ENCODE assay signal across 8 cellular contexts in genomic region chr4:2962614-2963184, GRCh38. TPM values are rescaled to one million over a fixed set of nuclear protein-coding genes. Genes with fewer than 3 reads are reported as not detected.
A peak's percentile ranks its signal among the peaks of the same experiment; 100 is the strongest.
DNase-seq lines count a peak whose midpoint lies in the region; ATAC-seq, FAIRE-seq and TF ChIP-seq lines count a peak whose summit lies in the region.

No MANE protein-coding gene starts in this region.

- dilution Hi-C loops in endothelial cell of umbilical vein (cut with MboI; ENCODE audit: extremely low pct_ligation_motif_present, low sequenced_read_pairs): no loop called here

- intact Hi-C loops in endothelial cell of umbilical vein (cut with micrococcal nuclease): loop anchor here (5.0 to 10.0 kb wide), 2 partner anchors 75 to 548 kb away; partner anchors contain the start of genes CFAP99 and ZFYVE28

- H4K20me1 ChIP-seq in SU-DHL-6 (ENCODE audit: low read depth, low read length) (peaks cover 6% of the 10 kb centered on the region; the same call in 1 of the 2 replicates), endothelial cell of umbilical vein (replicated peaks; ENCODE audit: control insufficient read depth, extremely low read depth, insufficient read depth, low read length) (peaks cover 2% of the 10 kb centered on the region)

- DNase-seq in DMS53 (lab: John Stamatoyannopoulos, UW): peak; percentile 87
- peak; percentile 71 for DNase-seq in endothelial cell of umbilical vein (ENCODE audit: low read depth, low spot score)
- DNase-seq in foreskin melanocyte: no peak

- H3K27ac ChIP-seq in SU-DHL-6 (ENCODE audit: low read depth, low read length) (peak overlapping the region; percentile 72), endothelial cell of umbilical vein (ENCODE audit: insufficient read depth, low read depth, low read length) (peak overlapping the region; percentile 64), mucosa of rectum (ENCODE audit: low read depth in 2 of 2, low read length in 2 of 2) (peak overlapping the region; percentile 78 to 89)

- H3K4me1 ChIP-seq in endothelial cell of umbilical vein (ENCODE audit: control insufficient read depth, extremely low read depth, insufficient read depth, low read length) (peaks cover 33% of the 10 kb centered on the region), mucosa of rectum (ENCODE audit: control insufficient read depth in 2 of 2, insufficient read depth in 2 of 2, low read length in 2 of 2) (peaks cover 15 to 17% of the 10 kb centered on the region in 2 donors)

- no peak for TF ChIP-seq CTCF in SU-DHL-6 (IDR thresholded peaks at IDR 0.05; ENCODE audit: insufficient read depth, low read length, poor library complexity, severe bottlenecking)
- TF ChIP-seq CTCF in endothelial cell of umbilical vein (IDR thresholded peaks at IDR 0.05; ENCODE audit: extremely low read depth in 1 of 2, insufficient read depth in 1 of 2, low read depth in 1 of 2, low read length in 2 of 2): no peak

- H3K4me3 ChIP-seq in SU-DHL-6 (ENCODE audit: insufficient read depth, low read length, poor library complexity, severe bottlenecking) (peak overlapping the region; percentile 90), endothelial cell of umbilical vein (replicated peaks in 1 of 3; ENCODE audit: insufficient read depth in 1 of 3, low read depth in 1 of 3, low read length in 3 of 3) (peak overlapping the region; percentile 25 to 73 (median 70)), mucosa of rectum (ENCODE audit: low read length in 2 of 2) (peak overlapping the region; percentile 86 to 95)

- POLR2A ChIA-PET in endothelial cell of umbilical vein (lab: Charles Lee): interaction anchor here (0.7 to 1.1 kb wide), 2 partner anchors 16 to 199 kb away, joined by 3 to 4 read pairs; no protein-coding TSS in a partner anchor

- no peak for FAIRE-seq in endothelial cell of umbilical vein (lab: Jason Lieb, UNC)

- ATAC-seq in GM19395 (IDR thresholded peaks at IDR 0.05; ENCODE audit: unreplicated experiment) (peak; percentile 37), HG03442 (IDR thresholded peaks at IDR 0.05; ENCODE audit: unreplicated experiment) (peak; percentile 19), HG03469 (IDR thresholded peaks at IDR 0.05; ENCODE audit: unreplicated experiment) (no peak)

- H3K79me2 ChIP-seq in SU-DHL-6 (ENCODE audit: insufficient read depth, low read length) (peaks cover 55% of the 10 kb centered on the region), endothelial cell of umbilical vein (ENCODE audit: control insufficient read depth, insufficient read depth, low read length) (peaks cover 49% of the 10 kb centered on the region)

- peaks cover 4% of the 10 kb centered on the region; the same call in 1 of the 2 replicates for H3K36me3 ChIP-seq in SU-DHL-6 (ENCODE audit: low read length)
- peaks cover 0 to 3% of the 10 kb centered on the region in 2 experiments for H3K36me3 ChIP-seq in endothelial cell of umbilical vein (ENCODE audit: control insufficient read depth in 2 of 2, extremely low read depth in 1 of 2, insufficient read depth in 2 of 2, low read length in 2 of 2)
- H3K36me3 ChIP-seq in mucosa of rectum (ENCODE audit: control insufficient read depth in 2 of 2, insufficient read depth in 2 of 2, low read length in 2 of 2): peaks cover 4 to 6% of the 10 kb centered on the region in 2 donors

- CTCF ChIA-PET in endothelial cell of umbilical vein (lab: Charles Lee): interaction anchor here (0.7 to 5.2 kb wide), 10 partner anchors 9 to 199 kb away, joined by 3 to 28 read pairs (median 6); no protein-coding TSS in a partner anchor

- no peaks in the 10 kb centered on the region for H3K9me3 ChIP-seq in SU-DHL-6 (ENCODE audit: insufficient read depth, low read length)
- no peaks in the 10 kb centered on the region for H3K9me3 ChIP-seq in endothelial cell of umbilical vein (replicated peaks; ENCODE audit: control insufficient read depth, insufficient read depth, low read length)
- H3K9me3 ChIP-seq in mucosa of rectum (ENCODE audit: control insufficient read depth in 2 of 2, low read length in 2 of 2): no peaks in the 10 kb centered on the region

- H3K9me2 ChIP-seq in SU-DHL-6 (replicated peaks; ENCODE audit: insufficient read depth, low read length): no peaks in the 10 kb centered on the region

- no peaks in the 10 kb centered on the region for H3K9me1 ChIP-seq in endothelial cell of umbilical vein (replicated peaks; ENCODE audit: control insufficient read depth, extremely low read depth, insufficient read depth, low read length)

- H3K9ac ChIP-seq in SU-DHL-6 (ENCODE audit: low read length): peak overlapping the region; percentile 90
- peak overlapping the region; percentile 85 for H3K9ac ChIP-seq in endothelial cell of umbilical vein (replicated peaks; ENCODE audit: extremely low read depth, insufficient read depth, low read length)
- H3K9ac ChIP-seq in mucosa of rectum (ENCODE audit: low read depth in 1 of 2, low read length in 2 of 2): peak overlapping the region; percentile 77 to 79

- H3F3A ChIP-seq in SU-DHL-6 (ENCODE audit: insufficient read depth): peaks cover 20% of the 10 kb centered on the region

- H2AFZ ChIP-seq in SU-DHL-6 (ENCODE audit: low read depth, low read length, severe bottlenecking): peak overlapping the region; percentile 57
- H2AFZ ChIP-seq in endothelial cell of umbilical vein (ENCODE audit: low read depth, low read length): peak overlapping the region; percentile 47

- BruUV-seq in endothelial cell of umbilical vein (replicated peaks; lab: Mats Ljungman, UMichigan): TSS peak; percentile 44

- H3K27me3 ChIP-seq in SU-DHL-6 (ENCODE audit: low read length): no peaks in the 10 kb centered on the region
- no peaks in the 10 kb centered on the region for H3K27me3 ChIP-seq in endothelial cell of umbilical vein (ENCODE audit: control insufficient read depth in 2 of 2, insufficient read depth in 2 of 2, low read length in 2 of 2)
- no peaks in the 10 kb centered on the region for H3K27me3 ChIP-seq in mucosa of rectum (ENCODE audit: control insufficient read depth in 2 of 2, insufficient read depth in 2 of 2, low read length in 2 of 2)

- H3K4me2 ChIP-seq in SU-DHL-6 (ENCODE audit: low read depth, low read length, poor library complexity, severe bottlenecking): peak overlapping the region; percentile 81
- peak overlapping the region; percentile 89 for H3K4me2 ChIP-seq in endothelial cell of umbilical vein (ENCODE audit: insufficient read depth, low read length)

- TF ChIP-seq POLR2A in endothelial cell of umbilical vein (IDR thresholded peaks at IDR 0.05; ENCODE audit: low read depth, low read length): peak; percentile 11

TF ChIP-seq in endothelial cell of umbilical vein, 7 proteins besides CTCF, POLR2A, EP300 and RAD21:
- TF ChIP-seq FOS (IDR thresholded peaks at IDR 0.05; ENCODE audit: borderline replicate concordance, insufficient read depth, low read length): no peak
- TF ChIP-seq MYC (IDR thresholded peaks at IDR 0.05; ENCODE audit: low read depth, low read length): no peak
- TF ChIP-seq JUN (IDR thresholded peaks at IDR 0.05; ENCODE audit: borderline replicate concordance, insufficient read depth, insufficient read length, low read depth): no peak
- TF ChIP-seq GATA2 (IDR thresholded peaks at IDR 0.05; ENCODE audit: insufficient read depth, insufficient read length, low read depth, low read length): no peak
- TF ChIP-seq MAX (IDR thresholded peaks at IDR 0.05; ENCODE audit: insufficient read depth, insufficient read length): no peak
TF ChIP-seq in endothelial cell of umbilical vein: peak in this region for 0.

RNA-seq across cellular contexts. Expression of gene NOP14, which starts 0.5 kb away (rescaled TPM):
- 40.3 and 45.2 TPM in 2 replicates for total RNA-seq in endothelial cell of umbilical vein
- polyA plus RNA-seq in endothelial cell of umbilical vein: 7.1 and 9.5 TPM in 2 replicates
- 12.1 and 14.3 TPM in 2 replicates for polyA plus RNA-seq in endothelial cell of umbilical vein (2011; cell fraction: cytosol; rRNA removed)
- polyA plus RNA-seq in endothelial cell of umbilical vein (2011; cell fraction: nucleus; rRNA removed): 20.1 and 28.5 TPM in 2 replicates
- 31.7 and 40.3 TPM in 2 replicates for polyA plus RNA-seq in endothelial cell of umbilical vein (2012)
- 10.6 and 12.6 TPM in 2 replicates for polyA minus RNA-seq in endothelial cell of umbilical vein
- 13.4 TPM for polyA minus RNA-seq in endothelial cell of umbilical vein (2011; cell fraction: cytosol; rRNA and poly(A)+ RNA removed)
- 8.8 and 9.5 TPM in 2 replicates for polyA minus RNA-seq in endothelial cell of umbilical vein (2011; cell fraction: nucleus; rRNA and poly(A)+ RNA removed)

RNA-seq across cellular contexts. Expression of gene GRK4, which starts 0.7 kb away (rescaled TPM):
- 5.9 and 6.3 TPM in 2 replicates for total RNA-seq in endothelial cell of umbilical vein
- 3.1 and 3.2 TPM in 2 replicates for polyA plus RNA-seq in endothelial cell of umbilical vein
- polyA plus RNA-seq in endothelial cell of umbilical vein (2011; cell fraction: cytosol; rRNA removed): 3.3 and 3.5 TPM in 2 replicates
- polyA plus RNA-seq in endothelial cell of umbilical vein (2011; cell fraction: nucleus; rRNA removed): 3.2 and 3.9 TPM in 2 replicates
- 3.7 and 4.6 TPM in 2 replicates for polyA plus RNA-seq in endothelial cell of umbilical vein (2012)
- polyA minus RNA-seq in endothelial cell of umbilical vein: 3.3 and 4.4 TPM in 2 replicates
- 1.2 TPM for polyA minus RNA-seq in endothelial cell of umbilical vein (2011; cell fraction: cytosol; rRNA and poly(A)+ RNA removed)
- 2.0 and 2.6 TPM in 2 replicates for polyA minus RNA-seq in endothelial cell of umbilical vein (2011; cell fraction: nucleus; rRNA and poly(A)+ RNA removed)
